In genomic region chr11:34417203-34417602, GRCh38 we compare ENCODE assay signal across 25 cellular contexts. TPM values are rescaled to one million over a fixed set of nuclear protein-coding genes. Genes with fewer than 3 reads are reported as not detected.
DNase-seq lines count a peak whose midpoint lies in the region; ATAC-seq and TF ChIP-seq lines count a peak whose summit lies in the region.
"Had no signal": no experiment of that assay in that cellular context is flagged by ENCODE, and none has a peak within 500 bp of the region (broad histone marks: within the 10 kb centered on the region; RNA-seq: fewer than 3 reads in every experiment).

No MANE protein-coding gene starts in this region.

- TF ChIP-seq CTCF in GM06990 (IDR thresholded peaks at IDR 0.05; ENCODE audit: insufficient read depth, low read length, poor library complexity, severe bottlenecking) (peak; percentile 23), IMR-90 (conservative IDR thresholded peaks at IDR 0.05; ENCODE audit: low read depth, low read length) (0 out of 2 replicates have a peak, but pooled peaks have one; percentile 4), SU-DHL-6 (IDR thresholded peaks at IDR 0.05; ENCODE audit: insufficient read depth, low read length, poor library complexity, severe bottlenecking) (peak; percentile 37), retinal pigment epithelial cell (conservative IDR thresholded peaks at IDR 0.05; ENCODE audit: low read depth, low read length) (peak; percentile 14)

- intact Hi-C loops in IMR-90 (cut with micrococcal nuclease): no loop called here

- H3K14ac ChIP-seq in IMR-90 (replicated peaks; ENCODE audit: low read depth, low read length): no peak overlapping the region

- H2BK5ac ChIP-seq in IMR-90 (ENCODE audit: low read depth, low read length, poor library complexity, severe bottlenecking): no peak overlapping the region

- no peaks in the 10 kb centered on the region; the same call in 1 of the 2 replicates for H3K4me1 ChIP-seq in IMR-90 (ENCODE audit: control insufficient read depth, insufficient read depth, low read length)
- H3K4me1 ChIP-seq: parathyroid adenoma, right atrium auricular region had no signal

- no peak for ATAC-seq in IMR-90 (ENCODE audit: low read depth)
- ATAC-seq in stimulated activated effector memory CD8-positive, alpha-beta T cell treated with anti-CD3 and anti-CD28 coated beads, Interleukin-12 subunit alpha, Interleukin-12 subunit beta, amount 100 ng/mL, for 72 hours: no peak
- ATAC-seq: activated CD8-positive, alpha-beta T cell treated with anti-CD3 and anti-CD28 coated beads for 36 hours; activated naive CD4-positive, alpha-beta T cell treated with anti-CD3 and anti-CD28 coated beads, Interleukin-2, amount 50 U/mL, for 72 hours; CD8-positive, alpha-beta T cell; stimulated activated memory B cell treated with anti-CD40 and anti-IgM and Interleukin-4, amounts not matched to agents 10 μg/mL and 1 μg/mL and 100 μg/mL, for 72 hours had no signal

- H3K4me1 Mint-ChIP-seq in stimulated activated effector memory CD8-positive, alpha-beta T cell treated with anti-CD3 and anti-CD28 coated beads, Interleukin-12 subunit alpha, Interleukin-12 subunit beta, amount 100 ng/mL, for 72 hours: no peaks in the 10 kb centered on the region

- H4K5ac ChIP-seq in IMR-90 (ENCODE audit: low read depth, low read length): no peak overlapping the region

- BruUV-seq in IMR-90 (replicated peaks; lab: Mats Ljungman, UMichigan): no TSS peak

- H3K27ac ChIP-seq in IMR-90 (ENCODE audit: insufficient read depth, low read length) (no peak overlapping the region), SU-DHL-6 (ENCODE audit: low read depth, low read length) (no peak overlapping the region)
- H3K27ac ChIP-seq: coronary artery, parathyroid adenoma, right atrium auricular region, SK-N-MC had no signal

- H2AK5ac ChIP-seq in IMR-90 (ENCODE audit: low read depth, low read length): no peak overlapping the region

- H3K4me2 ChIP-seq in IMR-90 (ENCODE audit: low read depth, low read length): no peak overlapping the region
- no peak overlapping the region for H3K4me2 ChIP-seq in SU-DHL-6 (ENCODE audit: low read depth, low read length, poor library complexity, severe bottlenecking)

- H2AK9ac ChIP-seq in IMR-90 (replicated peaks; ENCODE audit: low read depth, low read length, poor library complexity): no peak overlapping the region

- H3K9me1 ChIP-seq in IMR-90 (ENCODE audit: insufficient read depth, low read length): no peaks in the 10 kb centered on the region

- CTCF ChIA-PET in IMR-90 (lab: Yijun Ruan, JAX): interaction anchor here (1.1 to 1.4 kb wide), 2 partner anchors 13 to 20 kb away, joined by 3 to 4 read pairs; no protein-coding TSS in a partner anchor

- H3K27me3 ChIP-seq in GM06990 (replicated peaks; ENCODE audit: control insufficient read depth, insufficient read depth, low read length) (no peaks in the 10 kb centered on the region; the same call in 1 of the 2 replicates), IMR-90 (ENCODE audit: control insufficient read depth, insufficient read depth, low read length) (peaks cover 12% of the 10 kb centered on the region), SU-DHL-6 (ENCODE audit: low read length) (no peaks in the 10 kb centered on the region)
- H3K27me3 ChIP-seq: right atrium auricular region had no signal

- H4K8ac ChIP-seq in IMR-90 (ENCODE audit: low read depth in 2 of 2, low read length in 2 of 2): no peak overlapping the region

- no peak overlapping the region for H2BK120ac ChIP-seq in IMR-90 (ENCODE audit: low read depth, low read length)

- H3K9ac ChIP-seq in IMR-90 (ENCODE audit: low read depth, low read length): no peak overlapping the region
- H3K9ac ChIP-seq in SU-DHL-6 (ENCODE audit: low read length): no peak overlapping the region
- H3K9ac ChIP-seq: parathyroid adenoma had no signal

- H3K18ac ChIP-seq in IMR-90 (ENCODE audit: low read depth, low read length): no peak overlapping the region

- in situ Hi-C loops in IMR-90 (cut with MboI; ENCODE audit: low sequenced_read_pairs): no loop called here

- no peak overlapping the region for H3K4ac ChIP-seq in IMR-90 (ENCODE audit: low read depth, low read length)

- H3F3A ChIP-seq in SU-DHL-6 (ENCODE audit: insufficient read depth): no peaks in the 10 kb centered on the region

- no peaks in the 10 kb centered on the region for H3K79me2 ChIP-seq in SU-DHL-6 (ENCODE audit: insufficient read depth, low read length)
- H3K79me2 ChIP-seq: parathyroid adenoma had no signal

- H3K79me1 ChIP-seq in IMR-90 (ENCODE audit: low read depth in 1 of 2, low read length in 2 of 2): no peaks in the 10 kb centered on the region

- H3K36me3 ChIP-seq in GM06990 (ENCODE audit: control insufficient read depth, insufficient read depth, low read length) (no peaks in the 10 kb centered on the region), IMR-90 (ENCODE audit: control insufficient read depth, insufficient read depth, low read length) (no peaks in the 10 kb centered on the region), SU-DHL-6 (ENCODE audit: low read length) (no peaks in the 10 kb centered on the region; the same call in 1 of the 2 replicates)
- H3K36me3 ChIP-seq: right atrium auricular region had no signal

- peaks cover 12% of the 10 kb centered on the region for H3K9me3 ChIP-seq in IMR-90 (ENCODE audit: control insufficient read depth, insufficient read depth, low read length)
- H3K9me3 ChIP-seq in SU-DHL-6 (ENCODE audit: insufficient read depth, low read length): peaks cover 15% of the 10 kb centered on the region

- no peak overlapping the region for H3K23ac ChIP-seq in IMR-90 (ENCODE audit: low read depth, low read length)

- H4K91ac ChIP-seq in IMR-90 (ENCODE audit: insufficient read depth, low read depth, low read length): no peak overlapping the region

- peaks cover 16% of the 10 kb centered on the region for H3K9me3 Mint-ChIP-seq in stimulated activated effector memory CD8-positive, alpha-beta T cell treated with anti-CD3 and anti-CD28 coated beads, Interleukin-12 subunit alpha, Interleukin-12 subunit beta, amount 100 ng/mL, for 72 hours

- POLR2A ChIA-PET in IMR-90 (lab: Charles Lee; ENCODE audit: unreplicated experiment): no interaction called here

- H2BK20ac ChIP-seq in IMR-90 (ENCODE audit: low read depth, low read length): no peak overlapping the region

- WGBS in IMR-90 (ENCODE audit: extremely low coverage in 2 of 2, insufficient read length in 1 of 2), 2 experiments: no CpG with 5 or more reads among the region's 1 CpG

- DNase-seq in GM06990 (ENCODE audit: extremely low read depth, insufficient read length) (no peak), IMR-90 (no peak), retinal pigment epithelial cell (ENCODE audit: low read depth) (no peak), NCI-H1092 (lab: John Stamatoyannopoulos, UW) (no peak)
- no peak for DNase-seq in activated CD8-positive, alpha-beta memory T cell treated with anti-CD3 and anti-CD28 coated beads, Interleukin-2, amount 50 U/mL, for 4 hours
- no peak for DNase-seq in stimulated activated effector memory CD8-positive, alpha-beta T cell treated with anti-CD3 and anti-CD28 coated beads, Interleukin-12 subunit alpha, Interleukin-12 subunit beta, amount 100 ng/mL, for 72 hours (ENCODE audit: low spot score in 2 of 2)
- DNase-seq: activated CD4-positive, alpha-beta T cell treated with anti-CD3 and anti-CD28 coated beads for 1 hour; activated CD8-positive, alpha-beta T cell treated with anti-CD3 and anti-CD28 coated beads for 36 hours; CD8-positive, alpha-beta T cell; DMS153; effector memory CD4-positive, alpha-beta T cell; left cardiac atrium; mammary epithelial cell; NCI-H1092 treated with DMSO at 0.1 percent for 48 hours; NCI-H2029; NCI-H526 treated with DMSO at 0.1 percent for 48 hours; stimulated activated CD4-positive, alpha-beta T cell treated with anti-CD3 and anti-CD28 coated beads, Interleukin-4, amount 100 ng/mL, for 24 hours had no signal

- dilution Hi-C loops in IMR-90 (cut with HindIII; ENCODE audit: low sequenced_read_pairs, unreplicated experiment): no loop called here

- no peak for TF ChIP-seq POLR2A in IMR-90 (IDR thresholded peaks at IDR 0.05; ENCODE audit: low read depth, low read length)

- H3K4me3 Mint-ChIP-seq in stimulated activated effector memory CD8-positive, alpha-beta T cell treated with anti-CD3 and anti-CD28 coated beads, Interleukin-12 subunit alpha, Interleukin-12 subunit beta, amount 100 ng/mL, for 72 hours: no peak overlapping the region
- H3K4me3 Mint-ChIP-seq: activated CD8-positive, alpha-beta T cell treated with anti-CD3 and anti-CD28 coated beads for 36 hours; CD8-positive, alpha-beta T cell; stimulated activated memory B cell treated with anti-CD40 and anti-IgM and Interleukin-4, amounts not matched to agents 10 μg/mL and 1 μg/mL and 100 μg/mL, for 72 hours had no signal

- H3K9me2 ChIP-seq in SU-DHL-6 (replicated peaks; ENCODE audit: insufficient read depth, low read length): no peaks in the 10 kb centered on the region

- TF ChIP-seq RAD21 in IMR-90 (IDR thresholded peaks at IDR 0.05; ENCODE audit: low read length): no peak

- no peak overlapping the region for H3K27ac Mint-ChIP-seq in stimulated activated effector memory CD8-positive, alpha-beta T cell treated with anti-CD3 and anti-CD28 coated beads, Interleukin-12 subunit alpha, Interleukin-12 subunit beta, amount 100 ng/mL, for 72 hours
- H3K27ac Mint-ChIP-seq: activated CD8-positive, alpha-beta T cell treated with anti-CD3 and anti-CD28 coated beads for 36 hours; activated naive CD4-positive, alpha-beta T cell treated with anti-CD3 and anti-CD28 coated beads, Interleukin-2, amount 50 U/mL, for 72 hours; activated T-helper 2 cell treated with anti-CD3 and anti-CD28 coated beads, Interferon-gamma antibody, Interleukin-2, Interleukin-4, amounts not matched to agents 10 μg/mL and 5 μg/mL and 100 μg/mL, durations not matched to agents 14 hours and 24 hours and 36 hours; CD8-positive, alpha-beta T cell; stimulated activated memory B cell treated with anti-CD40 and anti-IgM and Interleukin-4, amounts not matched to agents 10 μg/mL and 1 μg/mL and 100 μg/mL, for 72 hours had no signal

- no peaks in the 10 kb centered on the region for H3K36me3 Mint-ChIP-seq in stimulated activated effector memory CD8-positive, alpha-beta T cell treated with anti-CD3 and anti-CD28 coated beads, Interleukin-12 subunit alpha, Interleukin-12 subunit beta, amount 100 ng/mL, for 72 hours
- H3K36me3 Mint-ChIP-seq: CD8-positive, alpha-beta T cell had no signal

- H3K56ac ChIP-seq in IMR-90 (ENCODE audit: extremely low read depth, insufficient read depth, low read length): no peak overlapping the region

- H4K20me1 ChIP-seq in IMR-90 (ENCODE audit: insufficient read depth, low read length): no peaks in the 10 kb centered on the region
- H4K20me1 ChIP-seq in SU-DHL-6 (ENCODE audit: low read depth, low read length): no peaks in the 10 kb centered on the region

- H3K4me3 ChIP-seq in GM06990 (replicated peaks; ENCODE audit: low read depth, low read length) (no peak overlapping the region), IMR-90 (ENCODE audit: insufficient read depth, low read depth, low read length) (no peak overlapping the region), SU-DHL-6 (ENCODE audit: insufficient read depth, low read length, poor library complexity, severe bottlenecking) (no peak overlapping the region), retinal pigment epithelial cell (ENCODE audit: low read length) (no peak overlapping the region)
- H3K4me3 ChIP-seq: coronary artery, right atrium auricular region, SK-N-MC had no signal

- no peak overlapping the region for H2BK15ac ChIP-seq in IMR-90 (ENCODE audit: low read depth, low read length)

- H2AFZ ChIP-seq in IMR-90 (replicated peaks; ENCODE audit: low read length, poor library complexity) (no peak overlapping the region), SU-DHL-6 (ENCODE audit: low read depth, low read length, severe bottlenecking) (no peak overlapping the region)
- H2AFZ ChIP-seq: parathyroid adenoma had no signal

RNA-seq across cellular contexts. Expression of gene CAT, which starts 21.5 kb away (rescaled TPM):
- 69.7 and 80.5 TPM in 2 replicates for total RNA-seq in IMR-90 (2012; rRNA removed)
- polyA plus RNA-seq in IMR-90 (2012; rRNA removed): 48.1 and 52.5 TPM in 2 replicates
- polyA plus RNA-seq in IMR-90 (2012; cell fraction: cytosol; rRNA removed): 29.7 and 32.0 TPM in 2 replicates
- 28.5 and 59.7 TPM in 2 replicates for polyA plus RNA-seq in IMR-90 (2012; cell fraction: nucleus; rRNA removed; ENCODE audit: low replicate concordance)

RNA-seq across cellular contexts. Expression of gene ABTB2, which starts 59.4 kb away (rescaled TPM):
- 0.18 and 0.28 TPM in 2 replicates for total RNA-seq in IMR-90 (2012; rRNA removed)
- 2.0 and 2.2 TPM in 2 replicates for polyA plus RNA-seq in IMR-90 (2012; rRNA removed)
- polyA plus RNA-seq in IMR-90 (2012; cell fraction: cytosol; rRNA removed): 1.2 and 1.9 TPM in 2 replicates
- polyA plus RNA-seq in IMR-90 (2012; cell fraction: nucleus; rRNA removed; ENCODE audit: low replicate concordance): 2.8 and 5.6 TPM in 2 replicates
